1 cellular context compared by ENCODE assay signal in genomic region chr10:31508234-31508633, GRCh38.
TF ChIP-seq lines count a peak whose summit lies in the region.

No MANE protein-coding gene starts in this region.

TF ChIP-seq in IMR-90, 13 proteins besides CTCF, POLR2A, EP300 and RAD21:
- TF ChIP-seq RFX5 (IDR thresholded peaks at IDR 0.05; ENCODE audit: low read depth, low read length): no peak
- TF ChIP-seq NFE2L2 (IDR thresholded peaks at IDR 0.05; ENCODE audit: low read depth, low read length): no peak
- no peak for TF ChIP-seq MXI1 (IDR thresholded peaks at IDR 0.05; ENCODE audit: borderline replicate concordance, low read depth, low read length)
- TF ChIP-seq MAFK (IDR thresholded peaks at IDR 0.05; ENCODE audit: low read depth, low read length): no peak
